In genomic region chr21:42469272-42469671, GRCh38 we compare ENCODE assay signal across 1 cellular context.
TF ChIP-seq lines count a peak whose summit lies in the region.

No MANE protein-coding gene starts in this region.

TF ChIP-seq in HepG2, 621 proteins besides CTCF, POLR2A, EP300 and RAD21:
- peak; percentile 30; the same call in 1 of the 2 replicates for TF ChIP-seq HNF4A (CRISPR knock-in tag; IDR thresholded peaks at IDR 0.05)
- TF ChIP-seq CCAR2 (optimal IDR thresholded peaks at IDR 0.05; ENCODE audit: low read depth, low read length) = no peak
- no peak for TF ChIP-seq ZNF557 (CRISPR knock-in tag; IDR thresholded peaks at IDR 0.05)
- TF ChIP-seq ZNF644 (CRISPR knock-in tag; IDR thresholded peaks at IDR 0.05; ENCODE audit: low read depth) = peak; percentile 10; the same call in 1 of the 2 replicates
